In the genomic region with DNA sequence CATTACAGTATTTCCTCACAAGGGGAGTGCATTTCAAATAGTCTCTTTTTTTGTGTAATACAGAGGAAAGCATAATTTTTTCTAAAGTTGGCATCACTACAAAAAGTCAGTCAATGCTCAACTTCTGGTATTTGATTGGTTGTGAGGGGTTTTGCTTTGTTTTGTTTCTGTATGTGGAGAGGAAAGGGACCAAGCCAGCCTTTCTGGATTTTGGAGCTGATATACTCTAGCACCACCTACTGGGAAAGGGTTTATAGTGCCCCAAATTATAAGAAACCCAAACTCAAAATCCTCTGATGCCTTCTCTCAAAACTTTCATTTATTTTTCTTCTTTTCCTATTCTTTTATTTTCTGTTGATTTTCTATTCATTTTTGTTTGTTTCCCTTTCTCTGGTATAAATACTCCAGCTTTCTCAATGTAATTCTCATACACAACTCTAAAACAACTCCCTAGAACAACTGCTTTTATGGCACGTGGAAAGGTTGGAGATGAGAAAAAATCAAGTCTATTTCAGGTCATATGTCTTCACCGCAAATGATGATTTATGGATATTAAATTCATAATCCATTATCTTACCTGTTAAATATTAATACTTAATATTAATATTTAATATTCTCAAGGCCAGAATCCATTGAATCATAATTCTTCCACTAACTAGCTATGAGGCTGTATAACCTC, we compare ENCODE assay signal across 8 cellular contexts.
DNase-seq lines count a peak whose midpoint lies in the region; ATAC-seq, FAIRE-seq and TF ChIP-seq lines count a peak whose summit lies in the region.

No MANE protein-coding gene starts in this region.

- H2AFZ ChIP-seq in HepG2 (ENCODE audit: low read length), result no peak overlapping the region

- 50% methylated on average over 2 of the region's 2 CpGs for WGBS in HepG2 (ENCODE audit: low lambda C conversion rate)
- WGBS in lower leg skin, 2 donors, result 84 to 85% methylated on average over 2 of the region's 2 CpGs

- peak; percentile 51 for ATAC-seq in HG02610 (IDR thresholded peaks at IDR 0.05; ENCODE audit: unreplicated experiment)
- peak; percentile 69 for ATAC-seq in HepG2
- no peak for ATAC-seq in HG03520 (IDR thresholded peaks at IDR 0.05; ENCODE audit: unreplicated experiment)

- H3K4me1 ChIP-seq in HepG2 (ENCODE audit: insufficient read depth, low read length), result peaks cover 6% of the 10 kb centered on the region

- no peaks in the 10 kb centered on the region for H3K79me2 ChIP-seq in HepG2 (ENCODE audit: insufficient read depth, low read length)

- no peaks in the 10 kb centered on the region for H3K9me3 ChIP-seq in HepG2 (ENCODE audit: low read length)

- TF ChIP-seq CTCF in HepG2 (CRISPR knock-in tag; IDR thresholded peaks at IDR 0.05), result peak; percentile 74
- TF ChIP-seq CTCF in lower leg skin (IDR thresholded peaks at IDR 0.05), result no peak

- DNase-seq in GM04503 (ENCODE audit: low read depth) (peak; percentile 19), NCI-H748 (lab: John Stamatoyannopoulos, UW; ENCODE audit: unreplicated experiment) (peak; percentile 59), cerebellar cortex (ENCODE audit: low spot score) (peak; percentile 41), HepG2 (ENCODE audit: low spot score) (peak; percentile 62), NOMO-1 treated with dmso at 0.1 percent for 144 hours (lab: John Stamatoyannopoulos, UW; ENCODE audit: unreplicated experiment) (no peak), lower leg skin (ENCODE audit: low spot score in 2 of 2) (no peak)

- H3K27ac ChIP-seq in HepG2 (ENCODE audit: extremely low read length, insufficient read depth, low read length), result no peak overlapping the region

- no peak overlapping the region for H3K4me2 ChIP-seq in HepG2 (ENCODE audit: low read depth, low read length)

- no peaks in the 10 kb centered on the region for H3K36me3 ChIP-seq in HepG2 (replicated peaks in 1 of 2; ENCODE audit: control insufficient read depth in 1 of 2, insufficient read depth in 2 of 2, low read length in 2 of 2)

- TF ChIP-seq EP300 in HepG2 (IDR thresholded peaks at IDR 0.05; ENCODE audit: low read depth in 2 of 2, low read length in 2 of 2) (no peak), HepG2 (CRISPR knock-in tag; IDR thresholded peaks at IDR 0.05; ENCODE audit: borderline replicate concordance) (no peak)

- H3K4me3 ChIP-seq in HepG2 (replicated peaks in 1 of 3; ENCODE audit: insufficient read depth in 1 of 3, low read depth in 2 of 3, low read length in 3 of 3), result no peak overlapping the region
- H3K4me3 ChIP-seq in lower leg skin (ENCODE audit: low read depth, poor library complexity, severe bottlenecking), result no peak overlapping the region

- 0 out of 5 replicates have a peak, but pooled peaks cover 0 to 3% of the 10 kb centered on the region in 2 experiments for H3K27me3 ChIP-seq in HepG2 (ENCODE audit: control insufficient read depth in 1 of 2, insufficient read depth in 2 of 2, low read length in 2 of 2)

- TF ChIP-seq RAD21 in HepG2 (CRISPR knock-in tag; IDR thresholded peaks at IDR 0.05), result peak; percentile 78

- in situ Hi-C loops in HepG2 (cut with HindIII; ENCODE audit: extremely low pct_ligation_motif_present, low pct_unique_long_range_greater_than_20kb), result loop anchor here (5.0 kb wide), 1 partner anchor 225 kb away; no protein-coding TSS in a partner anchor

- no TSS peak for BruUV-seq in HepG2 (replicated peaks; lab: Mats Ljungman, UMichigan)

- peak; percentile 67 for FAIRE-seq in HepG2 (lab: Jason Lieb, UNC)

- H3K9ac ChIP-seq in HepG2 (ENCODE audit: insufficient read depth, low read depth, low read length), result no peak overlapping the region

- POLR2A ChIA-PET in HepG2 (lab: Yijun Ruan, JAX), result no interaction called here

- TF ChIP-seq POLR2A in HepG2 (IDR thresholded peaks at IDR 0.05; ENCODE audit: insufficient read depth in 1 of 2, low read depth in 2 of 2, low read length in 2 of 2) (no peak), lower leg skin (IDR thresholded peaks at IDR 0.05) (no peak)

- no peaks in the 10 kb centered on the region for H4K20me1 ChIP-seq in HepG2 (ENCODE audit: insufficient read depth, low read length)

- CTCF ChIA-PET in HepG2 (lab: Yijun Ruan, JAX; ENCODE audit: low intra/inter-chr PET ratio, low total read pairs), result interaction anchor here (1.0 to 2.6 kb wide), 5 partner anchors 59 to 274 kb away, joined by 4 to 16 read pairs (median 14); no protein-coding TSS in a partner anchor

- intact Hi-C loops in HepG2 (cut with micrococcal nuclease; ENCODE audit: unreplicated experiment), result loop anchor here (1.0 to 5.0 kb wide), 5 partner anchors 45 to 238 kb away; no protein-coding TSS in a partner anchor
- intact Hi-C loops in lower leg skin (cut with DNase I; ENCODE audit: low total_unique reads), result no loop called here

TF ChIP-seq in HepG2, 621 proteins besides CTCF, POLR2A, EP300 and RAD21:
- TF ChIP-seq ZNF564 (CRISPR knock-in tag; IDR thresholded peaks at IDR 0.05) (no peak), ZFAT (CRISPR knock-in tag; conservative IDR thresholded peaks at IDR 0.05) (no peak), SNAI1 (CRISPR knock-in tag; IDR thresholded peaks at IDR 0.05; ENCODE audit: borderline replicate concordance) (no peak), ZNF556 (CRISPR knock-in tag; IDR thresholded peaks at IDR 0.05; ENCODE audit: borderline replicate concordance) (no peak), ZNF382 (CRISPR knock-in tag; IDR thresholded peaks at IDR 0.05; ENCODE audit: borderline replicate concordance) (no peak), SMC3 (IDR thresholded peaks at IDR 0.05; ENCODE audit: low read length) (peak; percentile 81), STAG1 (CRISPR knock-in tag; IDR thresholded peaks at IDR 0.05) (peak; percentile 92), MATR3 (CRISPR knock-in tag; IDR thresholded peaks at IDR 0.05) (no peak), ZIK1 (CRISPR knock-in tag; IDR thresholded peaks at IDR 0.05; ENCODE audit: borderline replicate concordance, low read depth) (no peak), REL (CRISPR knock-in tag; conservative IDR thresholded peaks at IDR 0.05) (no peak), IKZF4 (CRISPR knock-in tag; IDR thresholded peaks at IDR 0.05; ENCODE audit: borderline replicate concordance, low read depth, not compliant biosample characterization) (no peak), YEATS4 (CRISPR knock-in tag; IDR thresholded peaks at IDR 0.05; ENCODE audit: borderline replicate concordance) (no peak), GLI4 (CRISPR knock-in tag; IDR thresholded peaks at IDR 0.05; ENCODE audit: borderline replicate concordance) (no peak)
- TF ChIP-seq, protein P1, sequence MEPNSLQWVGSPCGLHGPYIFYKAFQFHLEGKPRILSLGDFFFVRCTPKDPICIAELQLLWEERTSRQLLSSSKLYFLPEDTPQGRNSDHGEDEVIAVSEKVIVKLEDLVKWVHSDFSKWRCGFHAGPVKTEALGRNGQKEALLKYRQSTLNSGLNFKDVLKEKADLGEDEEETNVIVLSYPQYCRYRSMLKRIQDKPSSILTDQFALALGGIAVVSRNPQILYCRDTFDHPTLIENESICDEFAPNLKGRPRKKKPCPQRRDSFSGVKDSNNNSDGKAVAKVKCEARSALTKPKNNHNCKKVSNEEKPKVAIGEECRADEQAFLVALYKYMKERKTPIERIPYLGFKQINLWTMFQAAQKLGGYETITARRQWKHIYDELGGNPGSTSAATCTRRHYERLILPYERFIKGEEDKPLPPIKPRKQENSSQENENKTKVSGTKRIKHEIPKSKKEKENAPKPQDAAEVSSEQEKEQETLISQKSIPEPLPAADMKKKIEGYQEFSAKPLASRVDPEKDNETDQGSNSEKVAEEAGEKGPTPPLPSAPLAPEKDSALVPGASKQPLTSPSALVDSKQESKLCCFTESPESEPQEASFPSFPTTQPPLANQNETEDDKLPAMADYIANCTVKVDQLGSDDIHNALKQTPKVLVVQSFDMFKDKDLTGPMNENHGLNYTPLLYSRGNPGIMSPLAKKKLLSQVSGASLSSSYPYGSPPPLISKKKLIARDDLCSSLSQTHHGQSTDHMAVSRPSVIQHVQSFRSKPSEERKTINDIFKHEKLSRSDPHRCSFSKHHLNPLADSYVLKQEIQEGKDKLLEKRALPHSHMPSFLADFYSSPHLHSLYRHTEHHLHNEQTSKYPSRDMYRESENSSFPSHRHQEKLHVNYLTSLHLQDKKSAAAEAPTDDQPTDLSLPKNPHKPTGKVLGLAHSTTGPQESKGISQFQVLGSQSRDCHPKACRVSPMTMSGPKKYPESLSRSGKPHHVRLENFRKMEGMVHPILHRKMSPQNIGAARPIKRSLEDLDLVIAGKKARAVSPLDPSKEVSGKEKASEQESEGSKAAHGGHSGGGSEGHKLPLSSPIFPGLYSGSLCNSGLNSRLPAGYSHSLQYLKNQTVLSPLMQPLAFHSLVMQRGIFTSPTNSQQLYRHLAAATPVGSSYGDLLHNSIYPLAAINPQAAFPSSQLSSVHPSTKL (CRISPR knock-in tag; IDR thresholded peaks at IDR 0.05), result 0 out of 2 replicates have a peak, but pooled peaks have one; percentile 20
- TF ChIP-seq, protein P2, sequence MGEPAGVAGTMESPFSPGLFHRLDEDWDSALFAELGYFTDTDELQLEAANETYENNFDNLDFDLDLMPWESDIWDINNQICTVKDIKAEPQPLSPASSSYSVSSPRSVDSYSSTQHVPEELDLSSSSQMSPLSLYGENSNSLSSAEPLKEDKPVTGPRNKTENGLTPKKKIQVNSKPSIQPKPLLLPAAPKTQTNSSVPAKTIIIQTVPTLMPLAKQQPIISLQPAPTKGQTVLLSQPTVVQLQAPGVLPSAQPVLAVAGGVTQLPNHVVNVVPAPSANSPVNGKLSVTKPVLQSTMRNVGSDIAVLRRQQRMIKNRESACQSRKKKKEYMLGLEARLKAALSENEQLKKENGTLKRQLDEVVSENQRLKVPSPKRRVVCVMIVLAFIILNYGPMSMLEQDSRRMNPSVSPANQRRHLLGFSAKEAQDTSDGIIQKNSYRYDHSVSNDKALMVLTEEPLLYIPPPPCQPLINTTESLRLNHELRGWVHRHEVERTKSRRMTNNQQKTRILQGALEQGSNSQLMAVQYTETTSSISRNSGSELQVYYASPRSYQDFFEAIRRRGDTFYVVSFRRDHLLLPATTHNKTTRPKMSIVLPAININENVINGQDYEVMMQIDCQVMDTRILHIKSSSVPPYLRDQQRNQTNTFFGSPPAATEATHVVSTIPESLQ (CRISPR knock-in tag; conservative IDR thresholded peaks at IDR 0.05), result no peak

Comparison
In these comparisons a context has a peak if more than half of its experiments do, and no peak if none do; other contexts are left out.
1. DNase-seq: peak in GM04503 (single experiment), NCI-H748 (single experiment), cerebellar cortex (single experiment) and HepG2 (single experiment); none in NOMO-1 treated with dmso at 0.1 percent for 144 hours (single experiment) and lower leg skin (0 of 2).